In genomic region chr4:94457692-94458106, GRCh38 we compare ENCODE assay signal across 10 cellular contexts. TPM values are rescaled to one million over a fixed set of nuclear protein-coding genes. Genes with fewer than 3 reads are reported as not detected.
DNase-seq lines count a peak whose midpoint lies in the region; ATAC-seq and TF ChIP-seq lines count a peak whose summit lies in the region.
"Had no signal": no experiment of that assay in that cellular context is flagged by ENCODE, and none has a peak within 500 bp of the region (broad histone marks: within the 10 kb centered on the region; RNA-seq: fewer than 3 reads in every experiment).

No MANE protein-coding gene starts in this region.

- DNase-seq in HCT116 (ENCODE audit: low read depth, low spot score): no peak
- DNase-seq in adrenal gland: peak in 4 of 7 donors; percentile 30 to 47 (median 38)
- DNase-seq in inferior parietal cortex (ENCODE audit: extremely low spot score): peak; percentile 26
- no peak for DNase-seq in left lung
- DNase-seq: NCI-H1436 had no signal

- H3K9ac ChIP-seq in HCT116 (ENCODE audit: low read length) (no peak overlapping the region), stomach smooth muscle (ENCODE audit: low read length in 2 of 2) (peak overlapping the region; percentile 7 to 25)

- H3K27ac ChIP-seq in HCT116 (ENCODE audit: low read depth, low read length) (no peak overlapping the region), adrenal gland (peak overlapping the region in 4 of 5 donors; percentile 24 to 52 (median 42)), stomach smooth muscle (ENCODE audit: low read length) (no peak overlapping the region), left lung (no peak overlapping the region)

- peaks cover 98% of the 10 kb centered on the region for H3K79me2 ChIP-seq in HCT116 (ENCODE audit: insufficient read depth, low read length)

- 0 out of 2 replicates have a peak, but pooled peaks cover 3% of the 10 kb centered on the region for H4K20me1 ChIP-seq in HCT116 (ENCODE audit: insufficient read depth)

- H3K27me3 ChIP-seq in HCT116 (ENCODE audit: insufficient read depth, low read length): no peaks in the 10 kb centered on the region
- no peaks in the 10 kb centered on the region for H3K27me3 ChIP-seq in adrenal gland
- H3K27me3 ChIP-seq in stomach smooth muscle (ENCODE audit: control insufficient read depth in 1 of 2, insufficient read depth in 2 of 2, low read length in 2 of 2): no peaks in the 10 kb centered on the region
- no peaks in the 10 kb centered on the region for H3K27me3 ChIP-seq in left lung
- H3K27me3 ChIP-seq: body of pancreas had no signal

- H3K4me3 ChIP-seq in HCT116 (replicated peaks in 1 of 2; ENCODE audit: low read depth in 1 of 2, low read length in 2 of 2) (no peak overlapping the region), adrenal gland (no peak overlapping the region), stomach smooth muscle (ENCODE audit: low read length in 2 of 2) (peak overlapping the region; percentile 36 to 40), left lung (no peak overlapping the region)
- H3K4me3 ChIP-seq: body of pancreas had no signal

- peak overlapping the region; percentile 14; the same call in 1 of the 2 replicates for H3K4me2 ChIP-seq in HCT116 (ENCODE audit: low read length)

- no peak for TF ChIP-seq RAD21 in HCT116 (IDR thresholded peaks at IDR 0.05; ENCODE audit: low read depth)

- intact Hi-C loops in HCT116 (cut with micrococcal nuclease) (no loop called here), adrenal gland (cut with DNase I) (no loop called here), left lung (cut with DNase I) (no loop called here)

- CTCF ChIA-PET in HCT116 (lab: Charles Lee): no interaction called here

- BruUV-seq in HCT116 (replicated peaks; lab: Mats Ljungman, UMichigan): no TSS peak

- H3K9me2 ChIP-seq in HCT116 (ENCODE audit: insufficient read depth): no peaks in the 10 kb centered on the region

- no peak overlapping the region for H2AFZ ChIP-seq in HCT116 (ENCODE audit: low read depth, low read length, poor library complexity, severe bottlenecking)

- TF ChIP-seq CTCF in HCT116 (IDR thresholded peaks at IDR 0.05 in 2 of 3, conservative IDR thresholded peaks at IDR 0.05 in 1 of 3; ENCODE audit: borderline replicate concordance in 1 of 3, insufficient read depth in 1 of 3, low read depth in 2 of 3, low read length in 2 of 3) (no peak), adrenal gland (IDR thresholded peaks at IDR 0.05) (no peak), left lung (IDR thresholded peaks at IDR 0.05) (no peak)

- H3K36me3 ChIP-seq in HCT116 (ENCODE audit: control insufficient read depth in 1 of 2, insufficient read depth in 2 of 2, low read length in 2 of 2) (peaks cover 10 to 17% of the 10 kb centered on the region in 2 experiments; a peak in 3 of 4 replicates), adrenal gland (replicated peaks in 1 of 2) (peaks cover 0 to 11% of the 10 kb centered on the region in 2 donors), stomach smooth muscle (ENCODE audit: control insufficient read depth in 2 of 2, insufficient read depth in 2 of 2, low read length in 2 of 2) (peaks cover 0 to 5% of the 10 kb centered on the region in 2 donors), left lung (peaks cover 0 to 20% of the 10 kb centered on the region in 2 donors)

- RAD21 ChIA-PET in HCT116 (lab: Charles Lee; ENCODE audit: low non-redundant PET in 1 of 2, low total read pairs in 2 of 2, uncharacterized antibody in 2 of 2, unreplicated experiment in 2 of 2): no interaction called here

- 0 to 15% (median 7%) methylated on average over 1 of the region's 1 CpG for WGBS in adrenal gland, 4 donors

- H3K9me3 ChIP-seq in HCT116 (ENCODE audit: control insufficient read depth in 1 of 2, insufficient read depth in 1 of 2, low read depth in 1 of 2, low read length in 2 of 2): no peaks in the 10 kb centered on the region
- no peaks in the 10 kb centered on the region for H3K9me3 ChIP-seq in adrenal gland (replicated peaks in 1 of 3)
- H3K9me3 ChIP-seq in stomach smooth muscle (ENCODE audit: control insufficient read depth in 2 of 2, low read length in 2 of 2): no peaks in the 10 kb centered on the region
- no peaks in the 10 kb centered on the region for H3K9me3 ChIP-seq in left lung
- H3K9me3 ChIP-seq: body of pancreas had no signal

- TF ChIP-seq POLR2A in HCT116 (IDR thresholded peaks at IDR 0.05; ENCODE audit: borderline replicate concordance, extremely low read depth, insufficient read depth, insufficient read length) (no peak), adrenal gland (IDR thresholded peaks at IDR 0.05) (no peak)

- peaks cover 42 to 44% of the 10 kb centered on the region in 2 experiments for H3K4me1 ChIP-seq in HCT116 (ENCODE audit: control insufficient read depth in 1 of 2, insufficient read depth in 2 of 2, low read length in 2 of 2)
- peaks cover 27 to 86% of the 10 kb centered on the region in 2 donors for H3K4me1 ChIP-seq in adrenal gland (replicated peaks in 1 of 2)
- peaks cover 10% of the 10 kb centered on the region for H3K4me1 ChIP-seq in stomach smooth muscle (ENCODE audit: control insufficient read depth, insufficient read depth, low read length)
- H3K4me1 ChIP-seq in left lung: peaks cover 13 to 44% of the 10 kb centered on the region in 2 donors

- POLR2A ChIA-PET in HCT116 (lab: Charles Lee): no interaction called here

- ATAC-seq in HCT116 (no peak), HG02840 (IDR thresholded peaks at IDR 0.05; ENCODE audit: low FRiP score, unreplicated experiment) (no peak), left lung (no peak), GM21619 (IDR thresholded peaks at IDR 0.05; ENCODE audit: unreplicated experiment) (no peak)
- ATAC-seq in activated CD4-positive, CD25-positive, alpha-beta regulatory T cell treated with anti-CD3 and anti-CD28 coated beads, Interleukin-2, amount 50 U/mL, for 24 hours: no peak
- ATAC-seq: body of pancreas had no signal

TF ChIP-seq in HCT116, 20 proteins besides CTCF, POLR2A, EP300 and RAD21:
- TF ChIP-seq EZH2phosphoT487 (IDR thresholded peaks at IDR 0.05; ENCODE audit: borderline replicate concordance) (no peak), ELF1 (IDR thresholded peaks at IDR 0.05; ENCODE audit: borderline replicate concordance, low read depth) (no peak), ZFX (IDR thresholded peaks at IDR 0.05) (no peak), TCF7L2 (IDR thresholded peaks at IDR 0.05; ENCODE audit: borderline replicate concordance, extremely low read depth, insufficient read depth, insufficient read length) (no peak), YY1 (IDR thresholded peaks at IDR 0.05; ENCODE audit: extremely low read depth, insufficient replicate concordance, low read depth, low read length) (no peak), EZH2 (IDR thresholded peaks at IDR 0.05) (no peak), CEBPB (IDR thresholded peaks at IDR 0.05; ENCODE audit: low read depth) (no peak), SIN3A (IDR thresholded peaks at IDR 0.05; ENCODE audit: low read depth) (no peak), REST (IDR thresholded peaks at IDR 0.05; ENCODE audit: low read depth) (no peak), JUND (IDR thresholded peaks at IDR 0.05) (no peak), ZBTB33 (IDR thresholded peaks at IDR 0.05; ENCODE audit: extremely low read depth, insufficient replicate concordance, low read length) (no peak), FOSL1 (IDR thresholded peaks at IDR 0.05; ENCODE audit: low read depth) (no peak)

RNA-seq across cellular contexts. Expression of gene PDLIM5, which starts 6.0 kb away (rescaled TPM):
- 130 TPM for total RNA-seq in HCT116 (2021; ENCODE audit: unreplicated experiment)
- 43.9 and 49.0 TPM in 2 replicates for polyA plus RNA-seq in HCT116 (2012)
- 100 to 1,000 TPM in 3 of 8 donors, 10 to 100 TPM in 5; 53.9 to 150 (median 84.0) TPM for total RNA-seq in adrenal gland
- 10 to 100 TPM; 26.2 to 92.4 (median 28.9) TPM for polyA plus RNA-seq in adrenal gland
- total RNA-seq in left lung: 100 to 1,000 TPM in 1 of 2 donors, 10 to 100 TPM in 1; 75.7 to 105 TPM

Comparison
In these comparisons a context has a peak if more than half of its experiments do, and no peak if none do; other contexts are left out.
1. DNase-seq: peak in adrenal gland (4 of 7) and inferior parietal cortex (single experiment); none in HCT116 (single experiment) and left lung (0 of 2).
2. H3K27ac ChIP-seq: peak in adrenal gland (4 of 5); none in HCT116 (single experiment), stomach smooth muscle (single experiment) and left lung (0 of 2).
3. H3K4me3 ChIP-seq: peak in stomach smooth muscle (2 of 2); none in HCT116 (0 of 2), adrenal gland (0 of 4) and left lung (0 of 2).